8 cellular contexts compared by ENCODE assay signal in the genomic region with DNA sequence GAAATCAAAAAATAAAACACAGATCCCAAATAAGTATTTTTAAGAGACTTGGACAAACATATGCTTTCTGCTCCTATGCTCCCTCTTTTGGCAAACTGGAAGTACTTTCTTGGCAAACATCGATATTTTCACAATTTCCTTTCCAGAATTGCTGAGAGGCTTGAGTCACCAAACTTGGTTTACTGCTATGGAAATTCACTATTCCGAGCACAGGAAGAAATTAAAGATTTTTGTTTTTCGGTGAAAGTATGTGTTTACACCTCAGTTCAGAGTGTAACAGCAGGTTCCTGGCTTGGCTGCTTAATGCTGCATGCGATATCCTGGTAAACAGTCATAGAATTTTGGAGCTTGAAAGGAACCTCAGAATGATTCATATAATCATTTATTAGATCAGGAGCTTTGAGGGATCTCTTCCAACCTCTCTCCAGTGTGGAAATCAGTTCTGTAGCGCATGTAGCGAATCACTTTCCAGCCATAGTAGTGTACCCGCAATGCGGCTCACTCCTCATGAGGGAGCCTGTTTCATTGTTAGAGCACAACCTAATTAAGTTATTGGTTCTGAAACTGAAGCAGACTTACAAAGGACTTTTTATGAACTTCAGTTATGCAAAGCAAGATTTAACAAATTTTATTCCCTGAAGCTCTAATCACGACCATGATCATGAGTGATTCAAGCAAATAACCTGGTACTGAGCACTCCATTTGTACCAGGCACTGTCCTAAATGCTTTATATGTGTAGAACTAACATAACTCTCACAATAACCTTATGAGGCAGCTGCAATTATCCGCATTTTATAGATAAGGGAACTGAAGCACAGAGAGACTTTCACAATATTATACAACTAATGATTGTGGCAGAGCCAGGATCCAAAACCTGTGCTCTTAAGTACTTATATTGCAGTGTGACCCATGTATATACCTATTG.
A peak's percentile ranks its signal among the peaks of the same experiment; 100 is the strongest.
DNase-seq lines count a peak whose midpoint lies in the region; FAIRE-seq and TF ChIP-seq lines count a peak whose summit lies in the region.

No MANE protein-coding gene starts in this region.

- in situ Hi-C loops in astrocyte of the spinal cord (cut with HindIII; ENCODE audit: low sequenced_read_pairs), result no loop called here

- TF ChIP-seq CTCF in astrocyte of the spinal cord (IDR thresholded peaks at IDR 0.05; ENCODE audit: low read depth, low read length), result peak; percentile 74
- no peak for TF ChIP-seq CTCF in GM20000 (IDR thresholded peaks at IDR 0.05; ENCODE audit: extremely low read depth, missing control alignments)

- peak; percentile 90 for FAIRE-seq in islet of Langerhans (lab: Jason Lieb, UNC)

- TF ChIP-seq EP300 in Ishikawa (IDR thresholded peaks at IDR 0.05; ENCODE audit: borderline replicate concordance), result no peak

- peak; percentile 53 for DNase-seq in AG08396 (ENCODE audit: low spot score)
- DNase-seq in astrocyte of the spinal cord (ENCODE audit: low read depth, low spot score), result peak; percentile 88
- DNase-seq in superior temporal gyrus (ENCODE audit: extremely low spot score), result peak; percentile 88
- no peak for DNase-seq in stimulated activated CD4-positive, alpha-beta T cell treated with anti-CD3 and anti-CD28 coated beads, Interleukin-1b, Interleukin-23, amount 100 ng/mL, for 48 hours
- DNase-seq in NCI-H345 (lab: John Stamatoyannopoulos, UW), result no peak
- DNase-seq in GM20000 (ENCODE audit: low spot score), result no peak

- TF ChIP-seq RAD21 in Ishikawa (IDR thresholded peaks at IDR 0.05; ENCODE audit: low read depth), result peak; percentile 29; the same call in 1 of the 2 replicates

- H3K4me3 ChIP-seq in astrocyte of the spinal cord (ENCODE audit: low read depth, low read length), result no peak overlapping the region

TF ChIP-seq in Ishikawa, 13 proteins besides CTCF, POLR2A, EP300 and RAD21:
- TF ChIP-seq CREB1 (IDR thresholded peaks at IDR 0.05; ENCODE audit: low read depth) (no peak), YY1 (IDR thresholded peaks at IDR 0.05; ENCODE audit: low read depth) (no peak), TCF12 (IDR thresholded peaks at IDR 0.05; ENCODE audit: low read depth) (no peak), NFIC (IDR thresholded peaks at IDR 0.05) (no peak), EGR1 (IDR thresholded peaks at IDR 0.05) (no peak), MAX (IDR thresholded peaks at IDR 0.05) (no peak), TEAD4 (IDR thresholded peaks at IDR 0.05) (no peak), REST (IDR thresholded peaks at IDR 0.05; ENCODE audit: low read depth) (no peak), FOXM1 (IDR thresholded peaks at IDR 0.05; ENCODE audit: borderline replicate concordance, low read depth) (no peak), TAF1 (IDR thresholded peaks at IDR 0.05; ENCODE audit: low read depth) (no peak), CEBPB (IDR thresholded peaks at IDR 0.05) (no peak), ZBTB7A (IDR thresholded peaks at IDR 0.05; ENCODE audit: low read depth) (no peak)
- TF ChIP-seq, protein P1, sequence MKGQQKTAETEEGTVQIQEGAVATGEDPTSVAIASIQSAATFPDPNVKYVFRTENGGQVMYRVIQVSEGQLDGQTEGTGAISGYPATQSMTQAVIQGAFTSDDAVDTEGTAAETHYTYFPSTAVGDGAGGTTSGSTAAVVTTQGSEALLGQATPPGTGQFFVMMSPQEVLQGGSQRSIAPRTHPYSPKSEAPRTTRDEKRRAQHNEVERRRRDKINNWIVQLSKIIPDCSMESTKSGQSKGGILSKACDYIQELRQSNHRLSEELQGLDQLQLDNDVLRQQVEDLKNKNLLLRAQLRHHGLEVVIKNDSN (IDR thresholded peaks at IDR 0.05), result no peak

Comparison
In these comparisons a context has a peak if more than half of its experiments do, and no peak if none do; other contexts are left out.
1. DNase-seq: peak in AG08396 (single experiment), astrocyte of the spinal cord (single experiment) and superior temporal gyrus (single experiment); none in stimulated activated CD4-positive, alpha-beta T cell treated with anti-CD3 and anti-CD28 coated beads, Interleukin-1b, Interleukin-23, amount 100 ng/mL, for 48 hours (single experiment), NCI-H345 (single experiment) and GM20000 (single experiment).